In the genomic region with DNA sequence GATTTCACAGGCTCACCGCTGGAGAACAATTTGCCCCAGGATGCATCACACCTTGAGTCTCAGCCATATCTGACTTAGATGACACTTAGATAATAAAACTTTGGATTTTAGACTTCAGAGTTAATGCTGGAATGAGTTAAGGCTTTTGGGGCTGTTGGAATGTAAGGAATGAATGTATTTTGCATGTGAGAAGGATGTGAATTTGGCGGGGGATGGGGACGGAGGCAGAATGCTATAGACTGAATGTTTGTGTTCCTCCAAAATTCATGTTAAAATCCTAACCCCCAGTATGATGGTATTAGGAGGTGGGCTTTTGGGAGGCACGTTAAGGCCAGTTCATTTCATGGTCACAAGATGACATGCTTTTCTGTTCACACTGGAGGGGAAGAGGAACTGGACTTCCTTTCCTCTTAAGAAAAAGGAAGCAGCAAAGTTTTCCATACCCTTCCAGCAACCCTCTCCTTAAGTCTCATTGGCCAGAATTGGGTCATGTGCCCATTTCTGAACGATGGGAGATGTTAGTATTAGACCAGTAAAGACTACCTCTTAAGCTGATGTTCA, we compare ENCODE assay signal across 23 cellular contexts. TPM values are rescaled to one million over a fixed set of nuclear protein-coding genes. Genes with fewer than 3 reads are reported as not detected.
DNase-seq lines count a peak whose midpoint lies in the region; ATAC-seq and TF ChIP-seq lines count a peak whose summit lies in the region.
"Had no signal": no experiment of that assay in that cellular context is flagged by ENCODE, and none has a peak within 500 bp of the region (broad histone marks: within the 10 kb centered on the region; RNA-seq: fewer than 3 reads in every experiment).

No MANE protein-coding gene starts in this region.

- no peak for ATAC-seq in SK-N-SH treated with all-trans-retinoic acid at 6 μM for 48 hours

- no peak overlapping the region for H2AFZ ChIP-seq in SK-N-SH (ENCODE audit: low read depth)

- TF ChIP-seq EP300 in SK-N-SH (IDR thresholded peaks at IDR 0.05; ENCODE audit: borderline replicate concordance in 1 of 2, low read depth in 1 of 2, low read length in 1 of 2) = no peak
- TF ChIP-seq EP300 in Ishikawa (IDR thresholded peaks at IDR 0.05; ENCODE audit: borderline replicate concordance) = no peak

- CTCF ChIA-PET in SK-N-SH (lab: Yijun Ruan, JAX) = interaction anchor here (1.5 to 1.6 kb wide), 4 partner anchors 8 to 80 kb away, joined by 5 to 9 read pairs (median 7); no protein-coding TSS in a partner anchor

- H3K36me3 ChIP-seq in SK-N-SH (replicated peaks in 1 of 2; ENCODE audit: control insufficient read depth in 1 of 2, insufficient read depth in 2 of 2, low read length in 1 of 2) = no peaks in the 10 kb centered on the region
- H3K36me3 ChIP-seq: ascending aorta, BE2C, stomach, tibial nerve had no signal

- no peaks in the 10 kb centered on the region for H4K20me1 ChIP-seq in SK-N-SH (ENCODE audit: insufficient read depth)

- H3K9ac ChIP-seq in SK-N-SH = no peak overlapping the region
- H3K9ac ChIP-seq: KMS-11 had no signal

- H3K4me2 ChIP-seq in SK-N-SH = no peak overlapping the region
- H3K4me2 ChIP-seq: KMS-11 had no signal

- POLR2A ChIA-PET in SK-N-SH (lab: Yijun Ruan, JAX) = no interaction called here

- no peaks in the 10 kb centered on the region for H3K9me3 ChIP-seq in SK-N-SH
- H3K9me3 ChIP-seq: ascending aorta, BE2C, stomach, tibial nerve had no signal

- no peak for TF ChIP-seq CTCF in SK-N-SH (IDR thresholded peaks at IDR 0.05)
- TF ChIP-seq CTCF in fibroblast of the aortic adventitia (IDR thresholded peaks at IDR 0.05; ENCODE audit: insufficient read depth, low read length) = no peak

- H3K79me2 ChIP-seq in SK-N-SH (ENCODE audit: insufficient read depth) = no peaks in the 10 kb centered on the region

- H3K4me3 ChIP-seq in SK-N-SH (ENCODE audit: low read depth in 2 of 2, low read length in 1 of 2) = no peak overlapping the region
- no peak overlapping the region for H3K4me3 ChIP-seq in fibroblast of the aortic adventitia (ENCODE audit: low read depth, low read length)
- H3K4me3 ChIP-seq: ascending aorta, stomach, tibial nerve had no signal

- no peak for DNase-seq in SK-N-SH
- DNase-seq in fibroblast of the aortic adventitia (ENCODE audit: low read depth) = peak; percentile 37
- no peak for DNase-seq in DMS79 treated with DMSO at 0.1 percent for 48 hours (lab: John Stamatoyannopoulos, UW)
- DNase-seq in AG08395 (ENCODE audit: low spot score) = no peak
- no peak for DNase-seq in NCI-H187 (lab: John Stamatoyannopoulos, UW)
- no peak for DNase-seq in stimulated activated CD4-positive, alpha-beta T cell treated with anti-CD3 and anti-CD28 coated beads, Interleukin-2, amount 100 ng/mL, for 24 hours
- DNase-seq: activated CD4-positive, alpha-beta memory T cell treated with anti-CD3 and anti-CD28 coated beads for 36 hours; BE2C; left cardiac atrium; NCI-H1694; NCI-H2171 treated with DMSO at 0.1 percent for 48 hours; NCI-H524 treated with DMSO at 0.1 percent for 48 hours; stimulated activated CD8-positive, alpha-beta memory T cell treated with anti-CD3 and anti-CD28 coated beads, Interleukin-4, amount 100 ng/mL, for 48 hours; stomach; T-helper 2 cell had no signal

- H3K4me1 ChIP-seq in SK-N-SH (ENCODE audit: control insufficient read depth in 1 of 2, insufficient read depth in 2 of 2, low read depth in 1 of 2, low read length in 1 of 2) = peaks cover 0 to 2% of the 10 kb centered on the region in 2 experiments; a peak in 1 of 4 replicates
- H3K4me1 ChIP-seq: BE2C had no signal

- no peaks in the 10 kb centered on the region for H3F3A ChIP-seq in SK-N-SH (replicated peaks; ENCODE audit: insufficient read depth)

- H3K27me3 ChIP-seq in SK-N-SH (ENCODE audit: insufficient read depth) = no peaks in the 10 kb centered on the region; the same call in 1 of the 2 replicates
- H3K27me3 ChIP-seq: BE2C had no signal

- no peak overlapping the region for H3K27ac ChIP-seq in SK-N-SH (ENCODE audit: low read depth in 2 of 2, low read length in 1 of 2)
- H3K27ac ChIP-seq: ascending aorta, KMS-11, stomach, tibial nerve had no signal

- TF ChIP-seq RAD21 in SK-N-SH (IDR thresholded peaks at IDR 0.05; ENCODE audit: low read length) (no peak), Ishikawa (IDR thresholded peaks at IDR 0.05; ENCODE audit: low read depth) (no peak)

- H3K9me2 ChIP-seq in SK-N-SH = no peaks in the 10 kb centered on the region

- 77% methylated on average over 4 of the region's 5 CpGs for WGBS in SK-N-SH (ENCODE audit: low lambda C conversion rate)

TF ChIP-seq in SK-N-SH, 30 proteins besides CTCF, POLR2A, EP300 and RAD21 (continues in another document):
- TF ChIP-seq, protein P1, sequence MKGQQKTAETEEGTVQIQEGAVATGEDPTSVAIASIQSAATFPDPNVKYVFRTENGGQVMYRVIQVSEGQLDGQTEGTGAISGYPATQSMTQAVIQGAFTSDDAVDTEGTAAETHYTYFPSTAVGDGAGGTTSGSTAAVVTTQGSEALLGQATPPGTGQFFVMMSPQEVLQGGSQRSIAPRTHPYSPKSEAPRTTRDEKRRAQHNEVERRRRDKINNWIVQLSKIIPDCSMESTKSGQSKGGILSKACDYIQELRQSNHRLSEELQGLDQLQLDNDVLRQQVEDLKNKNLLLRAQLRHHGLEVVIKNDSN (IDR thresholded peaks at IDR 0.05; ENCODE audit: borderline replicate concordance, low read depth) = peak; percentile 19; the same call in 1 of the 2 replicates

TF ChIP-seq in SK-N-SH treated with all-trans-retinoic acid at 6 μM for 48 hours, 23 proteins besides CTCF, POLR2A, EP300 and RAD21 (continues in another document):
- TF ChIP-seq ZFP3 (CRISPR knock-in tag; IDR thresholded peaks at IDR 0.05) (no peak), ZFP30 (CRISPR knock-in tag; IDR thresholded peaks at IDR 0.05) (no peak), ARNTL (CRISPR knock-in tag; IDR thresholded peaks at IDR 0.05; ENCODE audit: borderline replicate concordance, low read depth) (no peak), CSDC2 (CRISPR knock-in tag; IDR thresholded peaks at IDR 0.05) (no peak), TOX (CRISPR knock-in tag; IDR thresholded peaks at IDR 0.05; ENCODE audit: borderline replicate concordance) (no peak), ZNF565 (CRISPR knock-in tag; conservative IDR thresholded peaks at IDR 0.05; ENCODE audit: low read depth) (no peak)
- TF ChIP-seq, protein P2, sequence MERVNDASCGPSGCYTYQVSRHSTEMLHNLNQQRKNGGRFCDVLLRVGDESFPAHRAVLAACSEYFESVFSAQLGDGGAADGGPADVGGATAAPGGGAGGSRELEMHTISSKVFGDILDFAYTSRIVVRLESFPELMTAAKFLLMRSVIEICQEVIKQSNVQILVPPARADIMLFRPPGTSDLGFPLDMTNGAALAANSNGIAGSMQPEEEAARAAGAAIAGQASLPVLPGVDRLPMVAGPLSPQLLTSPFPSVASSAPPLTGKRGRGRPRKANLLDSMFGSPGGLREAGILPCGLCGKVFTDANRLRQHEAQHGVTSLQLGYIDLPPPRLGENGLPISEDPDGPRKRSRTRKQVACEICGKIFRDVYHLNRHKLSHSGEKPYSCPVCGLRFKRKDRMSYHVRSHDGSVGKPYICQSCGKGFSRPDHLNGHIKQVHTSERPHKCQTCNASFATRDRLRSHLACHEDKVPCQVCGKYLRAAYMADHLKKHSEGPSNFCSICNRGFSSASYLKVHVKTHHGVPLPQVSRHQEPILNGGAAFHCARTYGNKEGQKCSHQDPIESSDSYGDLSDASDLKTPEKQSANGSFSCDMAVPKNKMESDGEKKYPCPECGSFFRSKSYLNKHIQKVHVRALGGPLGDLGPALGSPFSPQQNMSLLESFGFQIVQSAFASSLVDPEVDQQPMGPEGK (CRISPR knock-in tag; IDR thresholded peaks at IDR 0.05; ENCODE audit: borderline replicate concordance) = no peak

TF ChIP-seq in Ishikawa, 13 proteins besides CTCF, POLR2A, EP300 and RAD21:
- TF ChIP-seq, protein P1 (IDR thresholded peaks at IDR 0.05) = peak; percentile 63
- TF ChIP-seq TAF1 (IDR thresholded peaks at IDR 0.05; ENCODE audit: low read depth) = no peak

RNA-seq across cellular contexts. Expression of gene SRXN1, which starts 5.8 kb away (rescaled TPM):
- polyA plus RNA-seq in SK-N-SH (2012; rRNA removed) = 26.2 and 36.0 TPM in 2 replicates
- 31.0 and 35.8 TPM in 2 replicates for polyA plus RNA-seq in SK-N-SH (2012; cell fraction: cytosol; rRNA removed)
- 7.4 and 14.4 TPM in 2 replicates for polyA plus RNA-seq in SK-N-SH (2012; cell fraction: nucleus; rRNA removed)
- 17.7 and 67.9 TPM in 2 replicates for total RNA-seq in fibroblast of the aortic adventitia (ENCODE audit: low replicate concordance)

RNA-seq across cellular contexts. Expression of gene SCRT2, which starts 16.8 kb away (rescaled TPM):
- polyA plus RNA-seq in SK-N-SH (2012; rRNA removed) = not detected in 2 replicates
- polyA plus RNA-seq in SK-N-SH (2012; cell fraction: cytosol; rRNA removed) = 0.01 and 0.05 TPM in 2 replicates
- 0.04 and 0.08 TPM in 2 replicates for polyA plus RNA-seq in SK-N-SH (2012; cell fraction: nucleus; rRNA removed)
- total RNA-seq in fibroblast of the aortic adventitia (ENCODE audit: low replicate concordance) = not detected in 2 replicates
- total RNA-seq: activated CD4-positive, alpha-beta memory T cell treated with anti-CD3 and anti-CD28 coated beads for 36 hours; ascending aorta; dermis microvascular lymphatic vessel endothelial cell; left cardiac atrium; progenitor cell of endocrine pancreas; RPMI7951; stomach; tibial nerve had no signal
- polyA plus RNA-seq: stomach had no signal

RNA-seq across cellular contexts. Expression of gene TCF15, which starts 48.7 kb away (rescaled TPM):
- polyA plus RNA-seq in SK-N-SH (2012; rRNA removed) = 0.15 TPM in 1 of 2 replicates, not detected in the other
- polyA plus RNA-seq in SK-N-SH (2012; cell fraction: cytosol; rRNA removed) = 0.04 and 0.13 TPM in 2 replicates
- 0.04 TPM in 1 of 2 replicates, not detected in the other for polyA plus RNA-seq in SK-N-SH (2012; cell fraction: nucleus; rRNA removed)
- total RNA-seq in fibroblast of the aortic adventitia (ENCODE audit: low replicate concordance) = not detected in 2 replicates
- total RNA-seq: activated CD4-positive, alpha-beta memory T cell treated with anti-CD3 and anti-CD28 coated beads for 36 hours; progenitor cell of endocrine pancreas had no signal
